ENCODE assay signal across 27 cellular contexts in genomic region chr2:6822394-6822793, GRCh38. TPM values are rescaled to one million over a fixed set of nuclear protein-coding genes. Genes with fewer than 3 reads are reported as not detected.
"Had no signal": no experiment of that assay in that cellular context is flagged by ENCODE, and none has a peak within 500 bp of the region (broad histone marks: within the 10 kb centered on the region; RNA-seq: fewer than 3 reads in every experiment).

No MANE protein-coding gene starts in this region.

- H3K27ac ChIP-seq: epithelial cell of prostate, foreskin keratinocyte, hepatocyte, left lung, transverse colon, vagina had no signal

- H2AFZ ChIP-seq: hepatocyte had no signal

- H3K9me3 Mint-ChIP-seq: activated B cell treated with CpG ODN at 0.5 μM for 24 hours; activated naive CD8-positive, alpha-beta T cell treated with anti-CD3 and anti-CD28 coated beads, Interleukin-2, amount 10 ng/mL, durations not matched to agents 7 days and 5 days; endodermal cell; naive thymus-derived CD8-positive, alpha-beta T cell had no signal

- DNase-seq: activated B cell treated with CpG ODN at 0.5 μM for 24 hours; activated CD4-positive, alpha-beta T cell treated with anti-CD3 and anti-CD28 coated beads for 4 hours; activated CD4-positive, alpha-beta T cell treated with anti-CD3 and anti-CD28 coated beads, Interleukin-2, amount 50 U/mL, for 48 hours; activated naive CD4-positive, alpha-beta T cell treated with Interleukin-2 at 50 U/mL for 16 hours; activated naive CD8-positive, alpha-beta T cell treated with anti-CD3 and anti-CD28 coated beads, Interleukin-2, amount 10 ng/mL, durations not matched to agents 7 days and 5 days; activated T-cell treated with anti-CD3 and anti-CD28 coated beads, Interleukin-2, amount 50 U/mL, for 48 hours; amygdala; cerebellar nuclear complex; cortex of kidney; endodermal cell; foreskin keratinocyte; immature natural killer cell; kidney glomerular epithelial cell; left lung; naive thymus-derived CD8-positive, alpha-beta T cell; retina; stimulated activated CD4-positive, alpha-beta T cell treated with anti-CD3 and anti-CD28 coated beads, Interleukin-2, amount 100 ng/mL, for 48 hours; stimulated activated CD8-positive, alpha-beta memory T cell treated with anti-CD3 and anti-CD28 coated beads, Interleukin-4, amount 100 ng/mL, for 48 hours; stimulated activated naive B cell treated with anti-CD40 and anti-IgM and Interleukin-4, amounts not matched to agents 10 μg/mL and 1 μg/mL and 100 μg/mL, for 72 hours; T1000; transverse colon had no signal

- H3K27ac Mint-ChIP-seq: activated B cell treated with CpG ODN at 0.5 μM for 24 hours; activated naive CD8-positive, alpha-beta T cell treated with anti-CD3 and anti-CD28 coated beads, Interleukin-2, amount 10 ng/mL, durations not matched to agents 7 days and 5 days; endodermal cell; immature natural killer cell; naive thymus-derived CD8-positive, alpha-beta T cell; progenitor cell of endocrine pancreas; stimulated activated naive B cell treated with anti-CD40 and anti-IgM and Interleukin-4, amounts not matched to agents 10 μg/mL and 1 μg/mL and 100 μg/mL, for 72 hours had no signal

- ATAC-seq: foreskin keratinocyte; left lung; naive thymus-derived CD8-positive, alpha-beta T cell; stimulated activated naive B cell treated with anti-CD40 and anti-IgM and Interleukin-4, amounts not matched to agents 10 μg/mL and 1 μg/mL and 100 μg/mL, for 72 hours had no signal

- H3K4me3 Mint-ChIP-seq: activated B cell treated with CpG ODN at 0.5 μM for 24 hours; activated naive CD8-positive, alpha-beta T cell treated with anti-CD3 and anti-CD28 coated beads, Interleukin-2, amount 10 ng/mL, durations not matched to agents 7 days and 5 days; endodermal cell; immature natural killer cell; naive thymus-derived CD8-positive, alpha-beta T cell; stimulated activated naive B cell treated with anti-CD40 and anti-IgM and Interleukin-4, amounts not matched to agents 10 μg/mL and 1 μg/mL and 100 μg/mL, for 72 hours had no signal

- H3K79me2 ChIP-seq: hepatocyte had no signal

- H3K4me1 ChIP-seq: foreskin keratinocyte, transverse colon had no signal

- H3K36me3 Mint-ChIP-seq: immature natural killer cell; naive thymus-derived CD8-positive, alpha-beta T cell; stimulated activated naive B cell treated with anti-CD40 and anti-IgM and Interleukin-4, amounts not matched to agents 10 μg/mL and 1 μg/mL and 100 μg/mL, for 72 hours had no signal

- H3K27me3 ChIP-seq: foreskin keratinocyte, hepatocyte, left lung, transverse colon, vagina had no signal

- H3K36me3 ChIP-seq: left lung, transverse colon, vagina had no signal

- H3K4me3 ChIP-seq: hepatocyte, left lung, lung, transverse colon, vagina had no signal

RNA-seq across cellular contexts. Expression of gene RSAD2, which starts 55.2 kb away (rescaled TPM):
- total RNA-seq: osteocyte had no signal
